Comparison of ENCODE assay signal across 12 cellular contexts in the genomic region with DNA sequence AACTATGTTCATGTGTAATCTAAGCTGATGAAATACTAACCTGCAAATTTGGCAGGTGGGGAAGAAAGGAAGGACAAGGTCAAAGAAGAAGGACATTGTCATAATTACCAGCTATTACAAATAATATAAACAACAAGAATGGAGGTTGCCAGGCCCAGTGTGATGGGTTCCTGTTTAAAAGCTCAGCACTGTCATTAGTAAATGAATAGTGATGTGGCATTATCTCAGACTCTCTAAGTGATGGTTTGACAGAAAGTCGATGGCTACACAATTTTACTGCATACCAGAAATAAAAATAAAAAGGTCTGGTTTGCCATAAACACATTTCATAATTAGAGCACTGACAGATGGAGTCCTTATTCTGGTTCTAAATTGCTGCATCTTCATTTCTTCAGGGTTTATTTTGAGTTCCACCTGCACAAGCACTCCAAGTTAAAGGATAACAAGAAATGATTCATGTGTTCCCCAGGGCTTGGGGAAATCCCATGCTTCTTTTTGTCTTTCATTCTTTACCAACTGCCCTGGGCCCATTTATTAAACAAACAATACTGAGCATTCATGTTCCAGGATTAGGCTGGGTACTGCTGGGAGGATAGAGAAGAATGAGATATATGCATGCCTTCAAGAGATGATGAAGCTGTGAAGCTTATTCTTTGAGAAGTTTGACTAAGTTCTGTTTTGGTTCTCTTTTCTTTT.
A peak's percentile ranks its signal among the peaks of the same experiment; 100 is the strongest.
DNase-seq lines count a peak whose midpoint lies in the region; ATAC-seq and TF ChIP-seq lines count a peak whose summit lies in the region.
"Had no signal": no experiment of that assay in that cellular context is flagged by ENCODE, and none has a peak within 500 bp of the region (broad histone marks: within the 10 kb centered on the region; RNA-seq: fewer than 3 reads in every experiment).

No MANE protein-coding gene starts in this region.

- H2AFZ ChIP-seq in mammary epithelial cell (ENCODE audit: low read depth, low read length) = no peak overlapping the region

- H3K9ac ChIP-seq in mammary epithelial cell (ENCODE audit: insufficient read depth, low read length) = no peak overlapping the region

- no peaks in the 10 kb centered on the region for H3K27me3 ChIP-seq in mammary epithelial cell (ENCODE audit: insufficient read depth, low read length)
- H3K27me3 ChIP-seq in adrenal gland = no peaks in the 10 kb centered on the region

- intact Hi-C loops in mammary epithelial cell (cut with micrococcal nuclease) (loop anchor here (10.0 kb wide), 1 partner anchor 775 kb away; no protein-coding TSS in a partner anchor), adrenal gland (cut with DNase I) (loop anchor here (5.0 to 10.0 kb wide), 3 partner anchors 375 to 435 kb away; no protein-coding TSS in a partner anchor)

- no peaks in the 10 kb centered on the region for H3K4me1 ChIP-seq in mammary epithelial cell (ENCODE audit: insufficient read depth, low read length)
- peaks cover 0 to 1% of the 10 kb centered on the region in 2 donors for H3K4me1 ChIP-seq in adrenal gland (replicated peaks in 1 of 2)

- no peak for TF ChIP-seq CTCF in mammary epithelial cell (conservative IDR thresholded peaks at IDR 0.05 in 1 of 2, IDR thresholded peaks at IDR 0.05 in 1 of 2; ENCODE audit: extremely low read depth in 1 of 2, insufficient read depth in 1 of 2, low read depth in 1 of 2, low read length in 2 of 2)
- TF ChIP-seq CTCF in adrenal gland (IDR thresholded peaks at IDR 0.05) = no peak

- dilution Hi-C loops in mammary epithelial cell (cut with HindIII; ENCODE audit: low sequenced_read_pairs) = no loop called here

- H3K4me2 ChIP-seq in mammary epithelial cell (ENCODE audit: insufficient read depth, low read depth, low read length) = no peak overlapping the region

- CTCF ChIA-PET in mammary epithelial cell (lab: Charles Lee; ENCODE audit: low non-redundant PET) = no interaction called here

- H3K9me3 ChIP-seq in mammary epithelial cell (replicated peaks; ENCODE audit: insufficient read depth, low read length) = no peaks in the 10 kb centered on the region
- H3K9me3 ChIP-seq in adrenal gland (replicated peaks in 1 of 3) = no peaks in the 10 kb centered on the region

- peak; percentile 87 for DNase-seq in COR-L47 (lab: John Stamatoyannopoulos, UW)
- peak; percentile 72 for DNase-seq in NCI-H1417 treated with DMSO at 0.1 percent for 48 hours (lab: John Stamatoyannopoulos, UW)
- DNase-seq in mammary epithelial cell = peak; percentile 66
- DNase-seq in SK-N-DZ (ENCODE audit: low spot score) = no peak
- no peak for DNase-seq in OCI-M1 (lab: John Stamatoyannopoulos, UW)
- DNase-seq in NCI-H446 (lab: John Stamatoyannopoulos, UW) = no peak
- DNase-seq in adrenal gland = no peak
- DNase-seq: CD4-positive, CD25-positive, alpha-beta regulatory T cell; NCI-H2171 treated with DMSO at 0.1 percent for 48 hours had no signal

- H3K4me3 ChIP-seq in mammary epithelial cell (replicated peaks in 1 of 3; ENCODE audit: insufficient read depth in 1 of 3, low read depth in 2 of 3, low read length in 3 of 3) (no peak overlapping the region), adrenal gland (no peak overlapping the region)

- in situ Hi-C loops in mammary epithelial cell (cut with MboI; ENCODE audit: low sequenced_read_pairs in 2 of 2) = loop anchor here (10.0 kb wide), 1 partner anchor 365 kb away; the partner anchor contains the start of gene RASGEF1B (in 2 of the 2)

- no peaks in the 10 kb centered on the region for H3K36me3 ChIP-seq in mammary epithelial cell (ENCODE audit: insufficient read depth, low read length)
- H3K36me3 ChIP-seq in adrenal gland (replicated peaks in 1 of 2) = no peaks in the 10 kb centered on the region

- TF ChIP-seq POLR2A in adrenal gland (IDR thresholded peaks at IDR 0.05) = no peak

- no peak overlapping the region for H3K27ac ChIP-seq in mammary epithelial cell (ENCODE audit: insufficient read depth, low read depth, low read length)
- H3K27ac ChIP-seq in adrenal gland = no peak overlapping the region

- WGBS in mammary epithelial cell (ENCODE audit: low coverage, missing lambda C conversion rate) = 0% methylated on average over 1 of the region's 1 CpG
- 58 to 76% (median 68%) methylated on average over 1 of the region's 1 CpG for WGBS in adrenal gland, 4 donors

- BruUV-seq in mammary epithelial cell (replicated peaks; lab: Mats Ljungman, UMichigan) = no TSS peak

- ATAC-seq in GM19025 (IDR thresholded peaks at IDR 0.05; ENCODE audit: low read depth, unreplicated experiment) = peak; percentile 61
- ATAC-seq: natural killer cell treated with Interleukin-12 subunit alpha and Interleukin-12 subunit beta and Interleukin-15 and Interleukin-18, amount 100 ng/mL, for 72 hours; Right ventricle myocardium inferior had no signal

- no peaks in the 10 kb centered on the region for H3K79me2 ChIP-seq in mammary epithelial cell (ENCODE audit: insufficient read depth, low read length)

- no peaks in the 10 kb centered on the region for H4K20me1 ChIP-seq in mammary epithelial cell (ENCODE audit: insufficient read depth, low read length)

Comparison
In these comparisons a context has a peak if more than half of its experiments do, and no peak if none do; other contexts are left out.
1. DNase-seq: peak in COR-L47 (single experiment), NCI-H1417 treated with DMSO at 0.1 percent for 48 hours (single experiment) and mammary epithelial cell (single experiment); none in SK-N-DZ (single experiment), OCI-M1 (single experiment), NCI-H446 (0 of 2) and adrenal gland (0 of 7).